Comparison of ENCODE assay signal across 17 cellular contexts in genomic region chr9:131299346-131299745, GRCh38. TPM values are rescaled to one million over a fixed set of nuclear protein-coding genes. Genes with fewer than 3 reads are reported as not detected.
DNase-seq lines count a peak whose midpoint lies in the region; ATAC-seq and TF ChIP-seq lines count a peak whose summit lies in the region.
"Had no signal": no experiment of that assay in that cellular context is flagged by ENCODE, and none has a peak within 500 bp of the region (broad histone marks: within the 10 kb centered on the region; RNA-seq: fewer than 3 reads in every experiment).

No MANE protein-coding gene starts in this region.

- H2AFZ ChIP-seq in osteoblast (ENCODE audit: low read length) = no peak overlapping the region

- no peak overlapping the region for H3K4me3 ChIP-seq in BLaER1
- peak overlapping the region; percentile 10 for H3K4me3 ChIP-seq in left ventricle myocardium inferior
- no peak overlapping the region for H3K4me3 ChIP-seq in osteoblast (ENCODE audit: insufficient read depth, low read length)

- H3K27ac ChIP-seq in BLaER1 (no peak overlapping the region), left ventricle myocardium inferior (replicated peaks) (peak overlapping the region; percentile 96), osteoblast (ENCODE audit: low read depth, low read length) (no peak overlapping the region)

- no peaks in the 10 kb centered on the region for H3K36me3 Mint-ChIP-seq in activated CD8-positive, alpha-beta T cell treated with anti-CD3 and anti-CD28 coated beads for 36 hours (ENCODE audit: low read depth)
- H3K36me3 Mint-ChIP-seq: CD14-positive monocyte; CD8-positive, alpha-beta T cell; IgD-negative memory B cell had no signal

- H3K9ac ChIP-seq in BLaER1 = no peak overlapping the region

- POLR2A ChIA-PET in activated CD8-positive, alpha-beta T cell treated with anti-CD3 and anti-CD28 coated beads for 36 hours (lab: Charles Lee) = no interaction called here

- H3K27me3 Mint-ChIP-seq in activated CD8-positive, alpha-beta T cell treated with anti-CD3 and anti-CD28 coated beads for 36 hours = no peaks in the 10 kb centered on the region

- H3K79me2 ChIP-seq in osteoblast (ENCODE audit: insufficient read depth, low read length) = peaks cover 2% of the 10 kb centered on the region

- DNase-seq in Right ventricle myocardium superior = no peak
- DNase-seq in left ventricle myocardium inferior = no peak
- peak; percentile 50 for DNase-seq in osteoblast (ENCODE audit: insufficient read length, low spot score, missing footprints)
- DNase-seq in activated CD8-positive, alpha-beta T cell treated with anti-CD3 and anti-CD28 coated beads for 36 hours = no peak
- DNase-seq: 8988T; CD8-positive, alpha-beta T cell; COR-L47; DMS153; DMS79 treated with DMSO at 0.1 percent for 48 hours; EL had no signal

- H3K4me1 ChIP-seq in BLaER1 (peaks cover 82% of the 10 kb centered on the region), left ventricle myocardium inferior (peaks cover 89% of the 10 kb centered on the region), osteoblast (ENCODE audit: insufficient read depth, low read length) (peaks cover 2% of the 10 kb centered on the region)

- no peaks in the 10 kb centered on the region for H3K4me1 Mint-ChIP-seq in activated CD8-positive, alpha-beta T cell treated with anti-CD3 and anti-CD28 coated beads for 36 hours (ENCODE audit: low read depth)
- H3K4me1 Mint-ChIP-seq: CD14-positive monocyte, IgD-negative memory B cell had no signal

- no peak overlapping the region for H3K4me3 Mint-ChIP-seq in activated CD8-positive, alpha-beta T cell treated with anti-CD3 and anti-CD28 coated beads for 36 hours
- H3K4me3 Mint-ChIP-seq: CD14-positive monocyte; CD8-positive, alpha-beta T cell; IgD-negative memory B cell had no signal

- CTCF ChIA-PET in activated CD8-positive, alpha-beta T cell treated with anti-CD3 and anti-CD28 coated beads for 36 hours (lab: Charles Lee) = interaction anchor here (1.8 kb wide), 1 partner anchor 11 kb away, joined by 4 read pairs; no protein-coding TSS in a partner anchor

- H3K4me2 ChIP-seq in BLaER1 = peak overlapping the region; percentile 83
- H3K4me2 ChIP-seq in osteoblast (ENCODE audit: insufficient read depth, low read length) = no peak overlapping the region

- H3K27me3 ChIP-seq in BLaER1 (no peaks in the 10 kb centered on the region), left ventricle myocardium inferior (ENCODE audit: low read depth) (no peaks in the 10 kb centered on the region), osteoblast (ENCODE audit: insufficient read depth, low read length) (no peaks in the 10 kb centered on the region)

- H3K9me3 ChIP-seq in BLaER1 (no peaks in the 10 kb centered on the region), left ventricle myocardium inferior (replicated peaks) (no peaks in the 10 kb centered on the region), osteoblast (ENCODE audit: low read depth, low read length) (no peaks in the 10 kb centered on the region)

- intact Hi-C loops in Right ventricle myocardium superior (cut with DNase I) = no loop called here
- intact Hi-C loops in left ventricle myocardium inferior (cut with micrococcal nuclease) = no loop called here
- intact Hi-C loops in activated CD8-positive, alpha-beta T cell treated with anti-CD3 and anti-CD28 coated beads for 36 hours (cut with micrococcal nuclease) = no loop called here

- TF ChIP-seq CTCF in left ventricle myocardium inferior (IDR thresholded peaks at IDR 0.05; ENCODE audit: borderline replicate concordance) (no peak), osteoblast (IDR thresholded peaks at IDR 0.05; ENCODE audit: extremely low read depth, low read depth, low read length) (no peak)
- no peak for TF ChIP-seq CTCF in activated CD8-positive, alpha-beta T cell treated with anti-CD3 and anti-CD28 coated beads for 36 hours (IDR thresholded peaks at IDR 0.05)

- H3K9me3 Mint-ChIP-seq in activated CD8-positive, alpha-beta T cell treated with anti-CD3 and anti-CD28 coated beads for 36 hours = no peaks in the 10 kb centered on the region
- H3K9me3 Mint-ChIP-seq: CD8-positive, alpha-beta T cell; IgD-negative memory B cell had no signal

- no peak overlapping the region for H3K27ac Mint-ChIP-seq in activated CD8-positive, alpha-beta T cell treated with anti-CD3 and anti-CD28 coated beads for 36 hours
- H3K27ac Mint-ChIP-seq: CD14-positive monocyte; CD8-positive, alpha-beta T cell; IgD-negative memory B cell had no signal

- ATAC-seq in Right ventricle myocardium superior (ENCODE audit: poor library complexity) (peak; percentile 36), GM21447 (IDR thresholded peaks at IDR 0.05; ENCODE audit: unreplicated experiment) (no peak), GM21515 (IDR thresholded peaks at IDR 0.05; ENCODE audit: unreplicated experiment) (no peak), HG03354 (IDR thresholded peaks at IDR 0.05; ENCODE audit: poor library complexity, severe bottlenecking, unreplicated experiment) (no peak)
- no peak for ATAC-seq in activated CD8-positive, alpha-beta T cell treated with anti-CD3 and anti-CD28 coated beads for 36 hours
- ATAC-seq: CD8-positive, alpha-beta T cell; HCT116 had no signal

- H3K36me3 ChIP-seq in BLaER1 = no peaks in the 10 kb centered on the region
- peaks cover 9% of the 10 kb centered on the region for H3K36me3 ChIP-seq in left ventricle myocardium inferior
- peaks cover 2% of the 10 kb centered on the region for H3K36me3 ChIP-seq in osteoblast (ENCODE audit: insufficient read depth, low read length)

- peaks cover 58% of the 10 kb centered on the region for H4K20me1 ChIP-seq in BLaER1
- peaks cover 28% of the 10 kb centered on the region for H4K20me1 ChIP-seq in osteoblast (ENCODE audit: insufficient read depth, low read length)

RNA-seq across cellular contexts. Expression of gene PLPP7, which starts 9.8 kb away (rescaled TPM):
- total RNA-seq in Right ventricle myocardium superior (115 TPM), left ventricle myocardium inferior (120 TPM), osteoblast (16.3 and 18.0 TPM in 2 replicates)
- under 1 TPM in 1 of 2 experiments, not detected in 1; 0.11 TPM for total RNA-seq in activated CD8-positive, alpha-beta T cell treated with anti-CD3 and anti-CD28 coated beads for 36 hours
- total RNA-seq: CD8-positive, alpha-beta T cell had no signal

RNA-seq across cellular contexts. Expression of gene FAM78A, which starts 23.0 kb away (rescaled TPM):
- total RNA-seq in Right ventricle myocardium superior (55.7 TPM), left ventricle myocardium inferior (47.3 TPM), osteoblast (0.36 and 0.59 TPM in 2 replicates)
- 10 to 100 TPM; 36.2 to 39.8 TPM for total RNA-seq in activated CD8-positive, alpha-beta T cell treated with anti-CD3 and anti-CD28 coated beads for 36 hours

Comparison
In these comparisons a context has a peak if more than half of its experiments do, and no peak if none do; other contexts are left out.
1. RNA of gene PLPP7, which starts 9.8 kb away (total RNA-seq): 120 TPM in left ventricle myocardium inferior (single experiment), 115 TPM in Right ventricle myocardium superior (single experiment) and 16.3 to 18.0 TPM in osteoblast; 0.11 TPM in activated CD8-positive, alpha-beta T cell treated with anti-CD3 and anti-CD28 coated beads for 36 hours; every median in the first group is over 10 times any median in the second.
2. RNA of gene FAM78A, which starts 23.0 kb away (total RNA-seq): 55.7 TPM in Right ventricle myocardium superior (single experiment), 47.3 TPM in left ventricle myocardium inferior (single experiment) and 36.2 to 39.8 TPM in activated CD8-positive, alpha-beta T cell treated with anti-CD3 and anti-CD28 coated beads for 36 hours; 0.36 to 0.59 TPM in osteoblast; every median in the first group is over 10 times any median in the second.